8 cellular contexts compared by ENCODE assay signal in the genomic region with DNA sequence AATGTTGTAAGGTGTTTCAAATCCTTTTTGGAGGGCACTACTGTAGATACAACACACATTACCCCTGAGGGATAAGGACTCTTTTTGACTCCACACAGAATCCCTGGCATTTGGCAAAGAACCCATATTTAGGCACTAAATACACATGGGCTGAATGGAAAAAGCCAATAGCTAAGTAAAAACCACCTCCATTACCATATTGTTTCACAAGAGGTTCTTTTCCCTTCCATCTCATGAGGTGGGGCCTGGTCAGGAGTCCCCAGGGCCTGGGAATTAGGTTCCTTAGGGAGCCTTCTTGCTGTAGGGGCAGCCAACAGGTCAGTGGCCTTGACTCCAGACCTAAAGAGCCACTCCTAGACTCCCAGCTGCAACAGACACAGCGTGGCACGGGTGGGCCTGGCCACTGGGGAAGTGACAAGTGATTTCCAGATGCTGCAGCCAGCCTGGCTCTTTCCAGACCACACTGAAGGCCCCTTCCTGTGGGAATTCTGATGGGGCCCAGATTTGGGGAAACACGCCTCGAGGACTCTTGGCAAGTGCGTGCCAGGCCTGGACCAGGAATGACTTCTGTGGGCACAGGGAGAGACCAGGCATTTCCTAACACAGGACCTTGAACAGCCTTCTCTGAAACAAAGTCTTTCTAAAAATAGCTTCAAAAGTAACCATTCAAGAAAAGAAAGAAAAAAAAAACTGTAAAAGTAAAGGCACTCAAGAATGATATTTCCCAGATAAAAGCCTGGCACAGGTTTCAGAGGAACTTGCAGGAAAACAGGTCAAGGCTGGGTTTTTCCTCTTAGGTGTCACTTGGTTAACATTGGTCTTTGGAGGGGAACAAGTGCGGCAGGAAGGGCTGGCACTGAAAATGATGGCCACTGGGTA. TPM values are rescaled to one million over a fixed set of nuclear protein-coding genes. Genes with fewer than 3 reads are reported as not detected.
DNase-seq lines count a peak whose midpoint lies in the region; ATAC-seq and TF ChIP-seq lines count a peak whose summit lies in the region.

No MANE protein-coding gene starts in this region.

- peak overlapping the region; percentile 86 to 98 (median 94) for H3K27ac ChIP-seq in gastrocnemius medialis

- H3K4me1 ChIP-seq in gastrocnemius medialis: peaks cover 63 to 73% of the 10 kb centered on the region in 2 donors

- no peak for TF ChIP-seq CTCF in foreskin fibroblast (IDR thresholded peaks at IDR 0.05; ENCODE audit: low read depth, low read length)
- TF ChIP-seq CTCF in gastrocnemius medialis (IDR thresholded peaks at IDR 0.05 in 4 of 5, conservative IDR thresholded peaks at IDR 0.05 in 1 of 5): no peak

- TF ChIP-seq POLR2A in gastrocnemius medialis (IDR thresholded peaks at IDR 0.05): peak in 1 of 2 donors; percentile 11

- in situ Hi-C loops in gastrocnemius medialis (cut with MboI; ENCODE audit: low sequenced_read_pairs in 4 of 4): no loop called here

- H3K4me3 ChIP-seq in foreskin fibroblast (ENCODE audit: low read depth in 1 of 2, low read length in 2 of 2) (no peak overlapping the region), gastrocnemius medialis (no peak overlapping the region)

- H3K27me3 ChIP-seq in gastrocnemius medialis: no peaks in the 10 kb centered on the region

- H3K36me3 ChIP-seq in gastrocnemius medialis: peaks cover 0 to 10% of the 10 kb centered on the region in 2 donors

- no peaks in the 10 kb centered on the region for H3K9me3 ChIP-seq in gastrocnemius medialis

- intact Hi-C loops in gastrocnemius medialis (cut with DNase I; ENCODE audit: low total_unique reads): no loop called here

- ATAC-seq in gastrocnemius medialis: peak; percentile 24 to 54
- no peak for ATAC-seq in GM18519 (IDR thresholded peaks at IDR 0.05; ENCODE audit: low FRiP score, unreplicated experiment)
- no peak for ATAC-seq in GM19467 (IDR thresholded peaks at IDR 0.05; ENCODE audit: unreplicated experiment)
- ATAC-seq in GM18511 (IDR thresholded peaks at IDR 0.05; ENCODE audit: unreplicated experiment): no peak

- DNase-seq in EL (peak; percentile 77), UCSD-AML1 (lab: John Stamatoyannopoulos, UW; ENCODE audit: unreplicated experiment) (peak; percentile 63), foreskin fibroblast (peak; percentile 91 to 93), gastrocnemius medialis (peak in 1 of 2 donors; percentile 69), MV-4-11 (lab: John Stamatoyannopoulos, UW) (no peak)

RNA-seq across cellular contexts. Expression of a gene that starts 18.1 kb away (rescaled TPM):
- 10 to 100 TPM; 19.6 to 33.6 (median 22.8) TPM for total RNA-seq in gastrocnemius medialis

RNA-seq across cellular contexts. Expression of a gene that starts 40.6 kb away (rescaled TPM):
- not detected for total RNA-seq in gastrocnemius medialis

Comparison
In these comparisons a context has a peak if more than half of its experiments do, and no peak if none do; other contexts are left out.
1. ATAC-seq: peak in gastrocnemius medialis (2 of 2); none in GM18519 (single experiment), GM19467 (single experiment) and GM18511 (single experiment).